1 cellular context compared by ENCODE assay signal in the genomic region with DNA sequence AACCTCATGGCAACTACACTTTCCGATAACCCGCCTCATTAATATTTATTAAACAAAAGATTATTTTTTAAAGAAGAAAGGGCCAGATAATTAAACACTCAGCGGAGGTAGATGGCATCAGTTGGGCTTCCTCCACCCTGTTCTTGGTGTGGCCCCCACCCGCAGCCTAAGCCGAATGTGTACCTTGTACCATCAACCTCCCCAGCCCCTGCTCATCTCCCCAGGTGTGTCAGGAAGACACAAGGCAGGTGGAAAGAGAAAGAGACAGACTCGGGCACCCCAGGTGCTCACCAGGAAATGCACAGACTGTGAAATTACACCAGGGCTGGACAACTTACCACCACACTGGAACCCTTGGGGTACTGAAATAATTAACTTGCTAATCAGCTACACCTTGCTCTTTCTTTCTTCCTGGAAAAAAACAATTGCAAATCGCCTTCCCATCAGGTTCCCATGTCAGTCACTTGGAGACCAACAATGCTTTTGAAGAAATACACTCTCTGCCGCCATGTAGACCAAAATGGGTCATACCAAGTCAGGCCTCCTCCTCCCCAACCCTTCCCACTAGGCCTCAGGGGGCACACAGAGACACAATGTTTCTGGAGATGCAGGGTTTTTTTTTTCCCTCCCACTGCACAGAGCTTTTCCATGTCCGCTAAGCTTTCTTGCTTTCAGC.
TF ChIP-seq lines count a peak whose summit lies in the region.

No MANE protein-coding gene starts in this region.

TF ChIP-seq in GM23338, 12 proteins besides CTCF, POLR2A, EP300 and RAD21 (continued from another document):
- TF ChIP-seq, protein P1, sequence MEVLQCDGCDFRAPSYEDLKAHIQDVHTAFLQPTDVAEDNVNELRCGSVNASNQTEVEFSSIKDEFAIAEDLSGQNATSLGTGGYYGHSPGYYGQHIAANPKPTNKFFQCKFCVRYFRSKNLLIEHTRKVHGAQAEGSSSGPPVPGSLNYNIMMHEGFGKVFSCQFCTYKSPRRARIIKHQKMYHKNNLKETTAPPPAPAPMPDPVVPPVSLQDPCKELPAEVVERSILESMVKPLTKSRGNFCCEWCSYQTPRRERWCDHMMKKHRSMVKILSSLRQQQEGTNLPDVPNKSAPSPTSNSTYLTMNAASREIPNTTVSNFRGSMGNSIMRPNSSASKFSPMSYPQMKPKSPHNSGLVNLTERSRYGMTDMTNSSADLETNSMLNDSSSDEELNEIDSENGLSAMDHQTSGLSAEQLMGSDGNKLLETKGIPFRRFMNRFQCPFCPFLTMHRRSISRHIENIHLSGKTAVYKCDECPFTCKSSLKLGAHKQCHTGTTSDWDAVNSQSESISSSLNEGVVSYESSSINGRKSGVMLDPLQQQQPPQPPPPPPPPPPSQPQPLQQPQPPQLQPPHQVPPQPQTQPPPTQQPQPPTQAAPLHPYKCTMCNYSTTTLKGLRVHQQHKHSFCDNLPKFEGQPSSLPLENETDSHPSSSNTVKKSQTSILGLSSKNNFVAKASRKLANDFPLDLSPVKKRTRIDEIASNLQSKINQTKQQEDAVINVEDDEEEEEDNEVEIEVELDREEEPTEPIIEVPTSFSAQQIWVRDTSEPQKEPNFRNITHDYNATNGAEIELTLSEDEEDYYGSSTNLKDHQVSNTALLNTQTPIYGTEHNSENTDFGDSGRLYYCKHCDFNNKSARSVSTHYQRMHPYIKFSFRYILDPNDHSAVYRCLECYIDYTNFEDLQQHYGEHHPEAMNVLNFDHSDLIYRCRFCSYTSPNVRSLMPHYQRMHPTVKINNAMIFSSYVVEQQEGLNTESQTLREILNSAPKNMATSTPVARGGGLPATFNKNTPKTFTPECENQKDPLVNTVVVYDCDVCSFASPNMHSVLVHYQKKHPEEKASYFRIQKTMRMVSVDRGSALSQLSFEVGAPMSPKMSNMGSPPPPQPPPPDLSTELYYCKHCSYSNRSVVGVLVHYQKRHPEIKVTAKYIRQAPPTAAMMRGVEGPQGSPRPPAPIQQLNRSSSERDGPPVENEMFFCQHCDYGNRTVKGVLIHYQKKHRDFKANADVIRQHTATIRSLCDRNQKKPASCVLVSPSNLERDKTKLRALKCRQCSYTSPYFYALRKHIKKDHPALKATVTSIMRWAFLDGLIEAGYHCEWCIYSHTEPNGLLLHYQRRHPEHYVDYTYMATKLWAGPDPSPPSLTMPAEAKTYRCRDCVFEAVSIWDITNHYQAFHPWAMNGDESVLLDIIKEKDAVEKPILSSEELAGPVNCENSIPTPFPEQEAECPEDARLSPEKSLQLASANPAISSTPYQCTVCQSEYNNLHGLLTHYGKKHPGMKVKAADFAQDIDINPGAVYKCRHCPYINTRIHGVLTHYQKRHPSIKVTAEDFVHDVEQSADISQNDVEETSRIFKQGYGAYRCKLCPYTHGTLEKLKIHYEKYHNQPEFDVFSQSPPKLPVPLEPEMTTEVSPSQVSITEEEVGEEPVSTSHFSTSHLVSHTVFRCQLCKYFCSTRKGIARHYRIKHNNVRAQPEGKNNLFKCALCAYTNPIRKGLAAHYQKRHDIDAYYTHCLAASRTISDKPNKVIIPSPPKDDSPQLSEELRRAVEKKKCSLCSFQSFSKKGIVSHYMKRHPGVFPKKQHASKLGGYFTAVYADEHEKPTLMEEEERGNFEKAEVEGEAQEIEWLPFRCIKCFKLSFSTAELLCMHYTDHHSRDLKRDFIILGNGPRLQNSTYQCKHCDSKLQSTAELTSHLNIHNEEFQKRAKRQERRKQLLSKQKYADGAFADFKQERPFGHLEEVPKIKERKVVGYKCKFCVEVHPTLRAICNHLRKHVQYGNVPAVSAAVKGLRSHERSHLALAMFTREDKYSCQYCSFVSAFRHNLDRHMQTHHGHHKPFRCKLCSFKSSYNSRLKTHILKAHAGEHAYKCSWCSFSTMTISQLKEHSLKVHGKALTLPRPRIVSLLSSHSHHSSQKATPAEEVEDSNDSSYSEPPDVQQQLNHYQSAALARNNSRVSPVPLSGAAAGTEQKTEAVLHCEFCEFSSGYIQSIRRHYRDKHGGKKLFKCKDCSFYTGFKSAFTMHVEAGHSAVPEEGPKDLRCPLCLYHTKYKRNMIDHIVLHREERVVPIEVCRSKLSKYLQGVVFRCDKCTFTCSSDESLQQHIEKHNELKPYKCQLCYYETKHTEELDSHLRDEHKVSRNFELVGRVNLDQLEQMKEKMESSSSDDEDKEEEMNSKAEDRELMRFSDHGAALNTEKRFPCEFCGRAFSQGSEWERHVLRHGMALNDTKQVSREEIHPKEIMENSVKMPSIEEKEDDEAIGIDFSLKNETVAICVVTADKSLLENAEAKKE (CRISPR knock-in tag; IDR thresholded peaks at IDR 0.05), result no peak
- TF ChIP-seq, protein P2, sequence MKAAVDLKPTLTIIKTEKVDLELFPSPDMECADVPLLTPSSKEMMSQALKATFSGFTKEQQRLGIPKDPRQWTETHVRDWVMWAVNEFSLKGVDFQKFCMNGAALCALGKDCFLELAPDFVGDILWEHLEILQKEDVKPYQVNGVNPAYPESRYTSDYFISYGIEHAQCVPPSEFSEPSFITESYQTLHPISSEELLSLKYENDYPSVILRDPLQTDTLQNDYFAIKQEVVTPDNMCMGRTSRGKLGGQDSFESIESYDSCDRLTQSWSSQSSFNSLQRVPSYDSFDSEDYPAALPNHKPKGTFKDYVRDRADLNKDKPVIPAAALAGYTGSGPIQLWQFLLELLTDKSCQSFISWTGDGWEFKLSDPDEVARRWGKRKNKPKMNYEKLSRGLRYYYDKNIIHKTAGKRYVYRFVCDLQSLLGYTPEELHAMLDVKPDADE (IDR thresholded peaks at IDR 0.05), result no peak
- TF ChIP-seq ZNF114 (CRISPR knock-in tag; IDR thresholded peaks at IDR 0.05) (no peak), POLR2AphosphoS5 (IDR thresholded peaks at IDR 0.05; ENCODE audit: low read depth) (no peak), STAT1 (IDR thresholded peaks at IDR 0.05; ENCODE audit: unreplicated experiment) (no peak), EZH2phosphoT487 (IDR thresholded peaks at IDR 0.05; ENCODE audit: unreplicated experiment) (no peak), JUNB (IDR thresholded peaks at IDR 0.05; ENCODE audit: unreplicated experiment) (no peak), CREB1 (CRISPR knock-in tag; IDR thresholded peaks at IDR 0.05; ENCODE audit: low read depth) (no peak)
- TF ChIP-seq, protein P3, sequence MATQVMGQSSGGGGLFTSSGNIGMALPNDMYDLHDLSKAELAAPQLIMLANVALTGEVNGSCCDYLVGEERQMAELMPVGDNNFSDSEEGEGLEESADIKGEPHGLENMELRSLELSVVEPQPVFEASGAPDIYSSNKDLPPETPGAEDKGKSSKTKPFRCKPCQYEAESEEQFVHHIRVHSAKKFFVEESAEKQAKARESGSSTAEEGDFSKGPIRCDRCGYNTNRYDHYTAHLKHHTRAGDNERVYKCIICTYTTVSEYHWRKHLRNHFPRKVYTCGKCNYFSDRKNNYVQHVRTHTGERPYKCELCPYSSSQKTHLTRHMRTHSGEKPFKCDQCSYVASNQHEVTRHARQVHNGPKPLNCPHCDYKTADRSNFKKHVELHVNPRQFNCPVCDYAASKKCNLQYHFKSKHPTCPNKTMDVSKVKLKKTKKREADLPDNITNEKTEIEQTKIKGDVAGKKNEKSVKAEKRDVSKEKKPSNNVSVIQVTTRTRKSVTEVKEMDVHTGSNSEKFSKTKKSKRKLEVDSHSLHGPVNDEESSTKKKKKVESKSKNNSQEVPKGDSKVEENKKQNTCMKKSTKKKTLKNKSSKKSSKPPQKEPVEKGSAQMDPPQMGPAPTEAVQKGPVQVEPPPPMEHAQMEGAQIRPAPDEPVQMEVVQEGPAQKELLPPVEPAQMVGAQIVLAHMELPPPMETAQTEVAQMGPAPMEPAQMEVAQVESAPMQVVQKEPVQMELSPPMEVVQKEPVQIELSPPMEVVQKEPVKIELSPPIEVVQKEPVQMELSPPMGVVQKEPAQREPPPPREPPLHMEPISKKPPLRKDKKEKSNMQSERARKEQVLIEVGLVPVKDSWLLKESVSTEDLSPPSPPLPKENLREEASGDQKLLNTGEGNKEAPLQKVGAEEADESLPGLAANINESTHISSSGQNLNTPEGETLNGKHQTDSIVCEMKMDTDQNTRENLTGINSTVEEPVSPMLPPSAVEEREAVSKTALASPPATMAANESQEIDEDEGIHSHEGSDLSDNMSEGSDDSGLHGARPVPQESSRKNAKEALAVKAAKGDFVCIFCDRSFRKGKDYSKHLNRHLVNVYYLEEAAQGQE (IDR thresholded peaks at IDR 0.05; ENCODE audit: unreplicated experiment), result no peak
